ENCODE assay signal across 14 cellular contexts in genomic region chr17:42272162-42272561, GRCh38. TPM values are rescaled to one million over a fixed set of nuclear protein-coding genes. Genes with fewer than 3 reads are reported as not detected.
DNase-seq lines count a peak whose midpoint lies in the region; ATAC-seq and TF ChIP-seq lines count a peak whose summit lies in the region.
"Had no signal": no experiment of that assay in that cellular context is flagged by ENCODE, and none has a peak within 500 bp of the region (broad histone marks: within the 10 kb centered on the region; RNA-seq: fewer than 3 reads in every experiment).

No MANE protein-coding gene starts in this region.

- POLR2A ChIA-PET in activated CD8-positive, alpha-beta T cell treated with anti-CD3 and anti-CD28 coated beads, Interleukin-2, amount 10 ng/mL, durations not matched to agents 7 days and 5 days (lab: Charles Lee), result interaction anchor here (3.8 to 11.3 kb wide), 2 partner anchors 17 to 22 kb away, joined by 19 to 128 read pairs; partner anchors contain the start of gene STAT5A
- POLR2A ChIA-PET in naive thymus-derived CD4-positive, alpha-beta T cell (lab: Charles Lee), result interaction anchor here (1.3 to 18.1 kb wide), 4 partner anchors 9 to 23 kb away, joined by 4 to 321 read pairs (median 99); partner anchors contain the start of gene STAT5A
- POLR2A ChIA-PET in A673 (lab: Charles Lee; ENCODE audit: low non-redundant PET), result no interaction called here

- H3K27me3 ChIP-seq in BLaER1 (no peaks in the 10 kb centered on the region), DND-41 (ENCODE audit: insufficient read depth, low read length, poor library complexity) (no peaks in the 10 kb centered on the region), brain microvascular endothelial cell (replicated peaks) (no peaks in the 10 kb centered on the region), A673 (replicated peaks; ENCODE audit: insufficient read depth, low read depth, low read length, poor library complexity) (no peaks in the 10 kb centered on the region)
- no peaks in the 10 kb centered on the region for H3K27me3 ChIP-seq in naive thymus-derived CD4-positive, alpha-beta T cell (ENCODE audit: control insufficient read depth in 2 of 2, insufficient read depth in 2 of 2, low read length in 2 of 2)

- H3K4me2 ChIP-seq in BLaER1 (peak overlapping the region; percentile 95), DND-41 (ENCODE audit: insufficient read depth, low read length) (0 out of 2 replicates have a peak overlapping the region, but pooled peaks have one; percentile 1)

- DNase-seq in DND-41 (no peak), brain microvascular endothelial cell (no peak), caudate nucleus (lab: John Stamatoyannopoulos, UW) (no peak), A673 (ENCODE audit: low spot score) (no peak)
- DNase-seq in activated CD8-positive, alpha-beta T cell treated with anti-CD3 and anti-CD28 coated beads, Interleukin-2, amount 10 ng/mL, durations not matched to agents 7 days and 5 days, result no peak
- DNase-seq in naive thymus-derived CD4-positive, alpha-beta T cell, result no peak
- DNase-seq: anterior cingulate cortex, DMS79, left ventricle myocardium inferior, NCI-H526 treated with DMSO at 0.1 percent for 48 hours, substantia nigra had no signal

- H3K27me3 Mint-ChIP-seq in activated CD8-positive, alpha-beta T cell treated with anti-CD3 and anti-CD28 coated beads, Interleukin-2, amount 10 ng/mL, durations not matched to agents 7 days and 5 days (ENCODE audit: low read depth), result no peaks in the 10 kb centered on the region
- H3K27me3 Mint-ChIP-seq in naive thymus-derived CD4-positive, alpha-beta T cell, result no peaks in the 10 kb centered on the region

- peaks cover 77% of the 10 kb centered on the region for H3K79me2 ChIP-seq in DND-41 (ENCODE audit: insufficient read depth, low read length)

- H3K9me3 ChIP-seq in BLaER1, result no peaks in the 10 kb centered on the region
- H3K9me3 ChIP-seq in DND-41 (ENCODE audit: insufficient read depth, low read length, severe bottlenecking), result no peaks in the 10 kb centered on the region
- no peaks in the 10 kb centered on the region for H3K9me3 ChIP-seq in naive thymus-derived CD4-positive, alpha-beta T cell (ENCODE audit: control insufficient read depth in 2 of 3, low read length in 3 of 3)
- no peaks in the 10 kb centered on the region for H3K9me3 ChIP-seq in A673 (ENCODE audit: low read depth, low read length, poor library complexity, severe bottlenecking)
- H3K9me3 ChIP-seq: left ventricle myocardium inferior had no signal

- H3K4me1 ChIP-seq in BLaER1, result peaks cover 41% of the 10 kb centered on the region
- H3K4me1 ChIP-seq in DND-41 (ENCODE audit: insufficient read depth, low read length), result peaks cover 42% of the 10 kb centered on the region
- H3K4me1 ChIP-seq in naive thymus-derived CD4-positive, alpha-beta T cell (ENCODE audit: control insufficient read depth in 2 of 2, insufficient read depth in 2 of 2, low read length in 2 of 2), result peaks cover 52 to 58% of the 10 kb centered on the region in 2 donors
- H3K4me1 ChIP-seq in A673 (ENCODE audit: insufficient read depth, low read length, poor library complexity, severe bottlenecking), result peaks cover 8% of the 10 kb centered on the region

- H3K36me3 Mint-ChIP-seq in activated CD8-positive, alpha-beta T cell treated with anti-CD3 and anti-CD28 coated beads, Interleukin-2, amount 10 ng/mL, durations not matched to agents 7 days and 5 days (ENCODE audit: low read depth), result peaks cover 13% of the 10 kb centered on the region
- peaks cover 0 to 12% (median 4%) of the 10 kb centered on the region in 5 donors for H3K36me3 Mint-ChIP-seq in naive thymus-derived CD4-positive, alpha-beta T cell

- H3K4me3 ChIP-seq in BLaER1, result no peak overlapping the region
- H3K4me3 ChIP-seq in DND-41 (ENCODE audit: low read depth in 1 of 2, low read length in 2 of 2), result no peak overlapping the region
- H3K4me3 ChIP-seq in naive thymus-derived CD4-positive, alpha-beta T cell (ENCODE audit: low read length), result peak overlapping the region; percentile 93
- H3K4me3 ChIP-seq in brain microvascular endothelial cell (ENCODE audit: low read depth, low read length), result no peak overlapping the region
- no peak overlapping the region for H3K4me3 ChIP-seq in A673 (ENCODE audit: low read depth, low read length, poor library complexity, severe bottlenecking)
- H3K4me3 ChIP-seq: left ventricle myocardium inferior had no signal

- H3K27ac Mint-ChIP-seq in activated CD8-positive, alpha-beta T cell treated with anti-CD3 and anti-CD28 coated beads, Interleukin-2, amount 10 ng/mL, durations not matched to agents 7 days and 5 days, result peak overlapping the region; percentile 83
- peak overlapping the region; percentile 90 to 99 (median 96) for H3K27ac Mint-ChIP-seq in naive thymus-derived CD4-positive, alpha-beta T cell

- TF ChIP-seq CTCF in DND-41 (IDR thresholded peaks at IDR 0.05; ENCODE audit: borderline replicate concordance, extremely low read depth, low read length, poor library complexity, severe bottlenecking), result no peak
- TF ChIP-seq CTCF in brain microvascular endothelial cell (IDR thresholded peaks at IDR 0.05; ENCODE audit: low read depth, low read length, missing control alignments), result no peak
- no peak for TF ChIP-seq CTCF in A673 (conservative IDR thresholded peaks at IDR 0.05; ENCODE audit: low read depth, low read length)

- BruUV-seq in A673 (replicated peaks; lab: Mats Ljungman, UMichigan), result no TSS peak

- CTCF ChIA-PET in activated CD8-positive, alpha-beta T cell treated with anti-CD3 and anti-CD28 coated beads, Interleukin-2, amount 10 ng/mL, durations not matched to agents 7 days and 5 days (lab: Charles Lee), result interaction anchor here (4.5 kb wide), 1 partner anchor 49 kb away, joined by 35 read pairs; no protein-coding TSS in a partner anchor
- CTCF ChIA-PET in naive thymus-derived CD4-positive, alpha-beta T cell (lab: Charles Lee), result interaction anchor here (1.1 kb wide), 1 partner anchor 24 kb away, joined by 4 read pairs; no protein-coding TSS in a partner anchor
- CTCF ChIA-PET in A673 (lab: Charles Lee), result no interaction called here

- H3K9ac ChIP-seq in BLaER1 (no peak overlapping the region), DND-41 (ENCODE audit: low read depth, low read length) (no peak overlapping the region)

- no peak overlapping the region for H3K27ac ChIP-seq in BLaER1
- H3K27ac ChIP-seq in DND-41 (ENCODE audit: low read length), result no peak overlapping the region
- peak overlapping the region; percentile 90 for H3K27ac ChIP-seq in naive thymus-derived CD4-positive, alpha-beta T cell (ENCODE audit: low read depth, low read length)
- no peak overlapping the region for H3K27ac ChIP-seq in brain microvascular endothelial cell
- H3K27ac ChIP-seq in caudate nucleus (ENCODE audit: low read depth, low read length), result no peak overlapping the region
- H3K27ac ChIP-seq in A673 (ENCODE audit: low read depth, low read length, poor library complexity, severe bottlenecking), result no peak overlapping the region
- H3K27ac ChIP-seq: left ventricle myocardium inferior had no signal

- peaks cover 73% of the 10 kb centered on the region for H3K4me1 Mint-ChIP-seq in activated CD8-positive, alpha-beta T cell treated with anti-CD3 and anti-CD28 coated beads, Interleukin-2, amount 10 ng/mL, durations not matched to agents 7 days and 5 days (ENCODE audit: low read depth)
- H3K4me1 Mint-ChIP-seq in naive thymus-derived CD4-positive, alpha-beta T cell, result peaks cover 49 to 84% (median 73%) of the 10 kb centered on the region in 7 donors

- peak overlapping the region; percentile 74 for H3K4me3 Mint-ChIP-seq in activated CD8-positive, alpha-beta T cell treated with anti-CD3 and anti-CD28 coated beads, Interleukin-2, amount 10 ng/mL, durations not matched to agents 7 days and 5 days
- peak overlapping the region; percentile 69 to 100 (median 92) for H3K4me3 Mint-ChIP-seq in naive thymus-derived CD4-positive, alpha-beta T cell

- in situ Hi-C loops in brain microvascular endothelial cell (cut with HindIII; ENCODE audit: low pct_ligation_motif_present, low sequenced_read_pairs), result no loop called here

- H3K9me3 Mint-ChIP-seq in activated CD8-positive, alpha-beta T cell treated with anti-CD3 and anti-CD28 coated beads, Interleukin-2, amount 10 ng/mL, durations not matched to agents 7 days and 5 days (ENCODE audit: insufficient read depth), result no peaks in the 10 kb centered on the region
- peaks cover 0 to 2% (median 0%) of the 10 kb centered on the region in 11 donors for H3K9me3 Mint-ChIP-seq in naive thymus-derived CD4-positive, alpha-beta T cell

- H2AFZ ChIP-seq in DND-41 (ENCODE audit: low read depth, low read length), result no peak overlapping the region

- H4K20me1 ChIP-seq in BLaER1 (peaks cover 78% of the 10 kb centered on the region), DND-41 (ENCODE audit: insufficient read depth, low read length) (peaks cover 4% of the 10 kb centered on the region; the same call in 1 of the 2 replicates)

- intact Hi-C loops in naive thymus-derived CD4-positive, alpha-beta T cell (cut with micrococcal nuclease), result loop anchor here (1.0 to 2.0 kb wide), 4 partner anchors 13 to 50 kb away; partner anchors contain the start of gene STAT5A (in 1 of the 2)
- intact Hi-C loops in A673 (cut with micrococcal nuclease; ENCODE audit: unreplicated experiment), result no loop called here

- no peaks in the 10 kb centered on the region for H3K36me3 ChIP-seq in BLaER1
- no peaks in the 10 kb centered on the region; the same call in 1 of the 2 replicates for H3K36me3 ChIP-seq in DND-41 (ENCODE audit: insufficient read depth, low read length)
- H3K36me3 ChIP-seq in naive thymus-derived CD4-positive, alpha-beta T cell (ENCODE audit: control insufficient read depth in 2 of 3, insufficient read depth in 3 of 3, low read length in 3 of 3), result peaks cover 0 to 4% (median 0%) of the 10 kb centered on the region in 3 experiments
- no peaks in the 10 kb centered on the region for H3K36me3 ChIP-seq in brain microvascular endothelial cell (replicated peaks)
- no peaks in the 10 kb centered on the region for H3K36me3 ChIP-seq in A673 (ENCODE audit: insufficient read depth, low read length, poor library complexity, severe bottlenecking)
- H3K36me3 ChIP-seq: left ventricle myocardium inferior had no signal

- ATAC-seq in DND-41 (ENCODE audit: insufficient read depth, low read depth), result no peak
- ATAC-seq in activated CD8-positive, alpha-beta T cell treated with anti-CD3 and anti-CD28 coated beads, Interleukin-2, amount 10 ng/mL, durations not matched to agents 7 days and 5 days, result no peak
- no peak for ATAC-seq in naive thymus-derived CD4-positive, alpha-beta T cell
- ATAC-seq in HG03439 (IDR thresholded peaks at IDR 0.05; ENCODE audit: unreplicated experiment), result no peak
- ATAC-seq: SK-N-SH treated with all-trans-retinoic acid at 6 μM for 48 hours had no signal

RNA-seq across cellular contexts. Expression of gene STAT5B, which starts 4.0 kb away (rescaled TPM):
- total RNA-seq in activated CD8-positive, alpha-beta T cell treated with anti-CD3 and anti-CD28 coated beads, Interleukin-2, amount 10 ng/mL, durations not matched to agents 7 days and 5 days, result 10 to 100 TPM; 92.7 to 94.4 TPM
- total RNA-seq in naive thymus-derived CD4-positive, alpha-beta T cell, result 100 to 1,000 TPM; 143 to 192 (median 183) TPM
- 100 to 1,000 TPM in 1 of 2 donors, 10 to 100 TPM in 1; 98.0 to 135 TPM for polyA plus RNA-seq in naive thymus-derived CD4-positive, alpha-beta T cell
- total RNA-seq in A673 (2021), result 11.2 and 14.9 TPM in 2 replicates

RNA-seq across cellular contexts. Expression of gene STAT5A, which starts 16.1 kb away (rescaled TPM):
- total RNA-seq in activated CD8-positive, alpha-beta T cell treated with anti-CD3 and anti-CD28 coated beads, Interleukin-2, amount 10 ng/mL, durations not matched to agents 7 days and 5 days, result 100 to 1,000 TPM; 117 to 119 TPM
- total RNA-seq in naive thymus-derived CD4-positive, alpha-beta T cell, result 100 to 1,000 TPM; 111 to 162 (median 150) TPM
- polyA plus RNA-seq in naive thymus-derived CD4-positive, alpha-beta T cell, result 100 to 1,000 TPM in 1 of 2 donors, 10 to 100 TPM in 1; 72.8 to 150 TPM
- 0.19 TPM in 1 of 2 replicates, not detected in the other for total RNA-seq in A673 (2021)

Comparison
In these comparisons a context has a peak if more than half of its experiments do, and no peak if none do; other contexts are left out.
1. RNA of gene STAT5A, which starts 16.1 kb away (total RNA-seq): 111 to 162 TPM in naive thymus-derived CD4-positive, alpha-beta T cell and 117 to 119 TPM in activated CD8-positive, alpha-beta T cell treated with anti-CD3 and anti-CD28 coated beads, Interleukin-2, amount 10 ng/mL, durations not matched to agents 7 days and 5 days; 0.19 TPM in A673; every median in the first group is over 10 times any median in the second.